Comparison of ENCODE assay signal across 8 cellular contexts in genomic region chr20:50283922-50284810, GRCh38.
DNase-seq lines count a peak whose midpoint lies in the region; ATAC-seq and TF ChIP-seq lines count a peak whose summit lies in the region.

No MANE protein-coding gene starts in this region.

- H3K27ac ChIP-seq in lung (ENCODE audit: low read depth in 1 of 2, low read length in 1 of 2) = peak overlapping the region in 1 of 2 donors; percentile 80
- H3K27ac ChIP-seq in vagina = peak overlapping the region; percentile 95

- H3K27me3 ChIP-seq in lung (ENCODE audit: control insufficient read depth, insufficient read depth) = no peaks in the 10 kb centered on the region
- H3K27me3 ChIP-seq in vagina = no peaks in the 10 kb centered on the region

- no peak overlapping the region for H3K4me3 Mint-ChIP-seq in activated naive CD8-positive, alpha-beta T cell treated with anti-CD3 and anti-CD28 coated beads, Interleukin-2, amount 10 ng/mL, durations not matched to agents 7 days and 5 days
- H3K4me3 Mint-ChIP-seq in activated naive CD8-positive, alpha-beta T cell treated with anti-CD3 and anti-CD28 coated beads for 36 hours = no peak overlapping the region

- intact Hi-C loops in vagina (cut with DNase I) = no loop called here

- H3K27ac Mint-ChIP-seq in activated naive CD8-positive, alpha-beta T cell treated with anti-CD3 and anti-CD28 coated beads, Interleukin-2, amount 10 ng/mL, durations not matched to agents 7 days and 5 days = peak overlapping the region; percentile 46
- no peak overlapping the region for H3K27ac Mint-ChIP-seq in activated naive CD8-positive, alpha-beta T cell treated with anti-CD3 and anti-CD28 coated beads for 36 hours

- H3K27me3 Mint-ChIP-seq in activated naive CD8-positive, alpha-beta T cell treated with anti-CD3 and anti-CD28 coated beads, Interleukin-2, amount 10 ng/mL, durations not matched to agents 7 days and 5 days = peaks cover 12% of the 10 kb centered on the region
- no peaks in the 10 kb centered on the region for H3K27me3 Mint-ChIP-seq in activated naive CD8-positive, alpha-beta T cell treated with anti-CD3 and anti-CD28 coated beads for 36 hours

- DNase-seq in activated naive CD8-positive, alpha-beta T cell treated with anti-CD3 and anti-CD28 coated beads, Interleukin-2, amount 10 ng/mL, durations not matched to agents 7 days and 5 days = no peak
- no peak for DNase-seq in activated naive CD8-positive, alpha-beta T cell treated with anti-CD3 and anti-CD28 coated beads for 36 hours
- DNase-seq in astrocyte of the hippocampus (ENCODE audit: low read depth, low spot score) (peak; percentile 43), lung (ENCODE audit: low spot score) (peak; percentile 79), vagina (ENCODE audit: extremely low spot score in 2 of 2) (no peak), pons (ENCODE audit: low spot score) (no peak), cerebellum (ENCODE audit: low spot score) (no peak)

- no peaks in the 10 kb centered on the region for H3K36me3 Mint-ChIP-seq in activated naive CD8-positive, alpha-beta T cell treated with anti-CD3 and anti-CD28 coated beads, Interleukin-2, amount 10 ng/mL, durations not matched to agents 7 days and 5 days
- no peaks in the 10 kb centered on the region for H3K36me3 Mint-ChIP-seq in activated naive CD8-positive, alpha-beta T cell treated with anti-CD3 and anti-CD28 coated beads for 36 hours

- no peaks in the 10 kb centered on the region for H3K9me3 Mint-ChIP-seq in activated naive CD8-positive, alpha-beta T cell treated with anti-CD3 and anti-CD28 coated beads, Interleukin-2, amount 10 ng/mL, durations not matched to agents 7 days and 5 days
- H3K9me3 Mint-ChIP-seq in activated naive CD8-positive, alpha-beta T cell treated with anti-CD3 and anti-CD28 coated beads for 36 hours = no peaks in the 10 kb centered on the region

- H3K9me3 ChIP-seq in lung (ENCODE audit: control insufficient read depth in 2 of 2, insufficient read depth in 1 of 2, low read length in 1 of 2) = no peaks in the 10 kb centered on the region
- H3K9me3 ChIP-seq in vagina = no peaks in the 10 kb centered on the region

- peaks cover 0 to 7% of the 10 kb centered on the region in 2 donors for H3K4me1 ChIP-seq in lung (ENCODE audit: control insufficient read depth in 2 of 2, insufficient read depth in 2 of 2, low read length in 2 of 2)
- peaks cover 76% of the 10 kb centered on the region for H3K4me1 ChIP-seq in vagina

- TF ChIP-seq CTCF in lung (IDR thresholded peaks at IDR 0.05; ENCODE audit: control extremely low read depth, extremely low read depth) = no peak
- no peak for TF ChIP-seq CTCF in vagina (IDR thresholded peaks at IDR 0.05)

- 63 to 67% methylated on average over 23 to 24 of the region's 24 CpGs for WGBS in lung, 2 donors

- no peak overlapping the region for H3K4me3 ChIP-seq in lung
- no peak overlapping the region for H3K4me3 ChIP-seq in vagina

- peaks cover 18% of the 10 kb centered on the region for H3K4me1 Mint-ChIP-seq in activated naive CD8-positive, alpha-beta T cell treated with anti-CD3 and anti-CD28 coated beads, Interleukin-2, amount 10 ng/mL, durations not matched to agents 7 days and 5 days
- H3K4me1 Mint-ChIP-seq in activated naive CD8-positive, alpha-beta T cell treated with anti-CD3 and anti-CD28 coated beads for 36 hours = no peaks in the 10 kb centered on the region

- no peaks in the 10 kb centered on the region for H3K36me3 ChIP-seq in lung (ENCODE audit: control insufficient read depth in 2 of 2, insufficient read depth in 2 of 2, low read length in 2 of 2)
- no peaks in the 10 kb centered on the region for H3K36me3 ChIP-seq in vagina

- POLR2A ChIA-PET in activated naive CD8-positive, alpha-beta T cell treated with anti-CD3 and anti-CD28 coated beads, Interleukin-2, amount 10 ng/mL, durations not matched to agents 7 days and 5 days (lab: Charles Lee) = interaction anchor here (1.0 to 1.1 kb wide), 3 partner anchors 7 to 55 kb away, joined by 3 to 5 read pairs (median 3); no protein-coding TSS in a partner anchor

- TF ChIP-seq POLR2A in vagina (IDR thresholded peaks at IDR 0.05) = no peak

- no peak for ATAC-seq in activated naive CD8-positive, alpha-beta T cell treated with anti-CD3 and anti-CD28 coated beads, Interleukin-2, amount 10 ng/mL, durations not matched to agents 7 days and 5 days (ENCODE audit: low read depth)
- peak; percentile 68 for ATAC-seq in lung (ENCODE audit: insufficient read depth, low FRiP score)
- ATAC-seq in GM18520 (IDR thresholded peaks at IDR 0.05; ENCODE audit: unreplicated experiment) = no peak

Comparison
In these comparisons a context has a peak if more than half of its experiments do, and no peak if none do; other contexts are left out.
1. DNase-seq: peak in astrocyte of the hippocampus (single experiment) and lung (single experiment); none in activated naive CD8-positive, alpha-beta T cell treated with anti-CD3 and anti-CD28 coated beads, Interleukin-2, amount 10 ng/mL, durations not matched to agents 7 days and 5 days (single experiment), activated naive CD8-positive, alpha-beta T cell treated with anti-CD3 and anti-CD28 coated beads for 36 hours (single experiment), vagina (0 of 2), pons (single experiment) and cerebellum (single experiment).